ENCODE assay signal across 31 cellular contexts in genomic region chr12:51934080-51934479, GRCh38. TPM values are rescaled to one million over a fixed set of nuclear protein-coding genes. Genes with fewer than 3 reads are reported as not detected.
"Had no signal": no experiment of that assay in that cellular context is flagged by ENCODE, and none has a peak within 500 bp of the region (broad histone marks: within the 10 kb centered on the region; RNA-seq: fewer than 3 reads in every experiment).

No MANE protein-coding gene starts in this region.

- H3K4me1 Mint-ChIP-seq: activated CD4-positive, alpha-beta T cell treated with anti-CD3 and anti-CD28 coated beads for 36 hours; activated CD4-positive, alpha-beta T cell treated with anti-CD3 and anti-CD28 coated beads, Interleukin-2, amount 10 ng/mL, durations not matched to agents 24 days and 14 days; activated CD8-positive, alpha-beta memory T cell treated with anti-CD3 and anti-CD28 coated beads, Interleukin-2, amount 10 ng/mL, durations not matched to agents 7 days and 5 days; activated naive CD4-positive, alpha-beta T cell treated with anti-CD3 and anti-CD28 coated beads, Interleukin-2, amount 50 U/mL, for 24 hours; activated naive CD8-positive, alpha-beta T cell treated with anti-CD3 and anti-CD28 coated beads for 36 hours; activated naive CD8-positive, alpha-beta T cell treated with anti-CD3 and anti-CD28 coated beads, Interleukin-2, amount 50 U/mL, for 24 hours had no signal

- H3K27ac Mint-ChIP-seq: activated CD4-positive, alpha-beta memory T cell treated with anti-CD3 and anti-CD28 coated beads for 36 hours; activated CD4-positive, alpha-beta T cell treated with anti-CD3 and anti-CD28 coated beads for 36 hours; activated CD4-positive, alpha-beta T cell treated with anti-CD3 and anti-CD28 coated beads, Interleukin-2, amount 10 ng/mL, durations not matched to agents 24 days and 14 days; activated CD8-positive, alpha-beta memory T cell treated with anti-CD3 and anti-CD28 coated beads, Interleukin-2, amount 10 ng/mL, durations not matched to agents 7 days and 5 days; activated CD8-positive, alpha-beta T cell treated with anti-CD3 and anti-CD28 coated beads, Interleukin-2, amount 10 ng/mL, durations not matched to agents 7 days and 5 days; activated naive CD4-positive, alpha-beta T cell treated with anti-CD3 and anti-CD28 coated beads for 36 hours; activated naive CD4-positive, alpha-beta T cell treated with anti-CD3 and anti-CD28 coated beads, Interleukin-2, amount 50 U/mL, for 24 hours; activated naive CD8-positive, alpha-beta T cell treated with anti-CD3 and anti-CD28 coated beads for 36 hours; activated naive CD8-positive, alpha-beta T cell treated with anti-CD3 and anti-CD28 coated beads, Interleukin-2, amount 50 U/mL, for 24 hours; activated T-cell treated with anti-CD3 and anti-CD28 coated beads, Interleukin-2, amount 50 U/mL, for 24 hours; activated T-cell treated with anti-CD3 and anti-CD28 coated beads, Interleukin-2, amount 50 U/mL, for 72 hours; dendritic cell treated with granulocyte-macrophage colony-stimulating factor and Interleukin-4, amounts not matched to agents 40 ng/mL and 50 ng/mL, for 4 days had no signal

- H3K27me3 ChIP-seq: adrenal gland, body of pancreas, dorsolateral prefrontal cortex, foreskin keratinocyte, gastrocnemius medialis had no signal

- H3K36me3 Mint-ChIP-seq: activated CD4-positive, alpha-beta memory T cell treated with anti-CD3 and anti-CD28 coated beads for 36 hours; activated CD8-positive, alpha-beta memory T cell treated with anti-CD3 and anti-CD28 coated beads, Interleukin-2, amount 10 ng/mL, durations not matched to agents 7 days and 5 days; activated naive CD4-positive, alpha-beta T cell treated with anti-CD3 and anti-CD28 coated beads, Interleukin-2, amount 50 U/mL, for 24 hours; activated naive CD8-positive, alpha-beta T cell treated with anti-CD3 and anti-CD28 coated beads for 36 hours had no signal

- H3K9me3 Mint-ChIP-seq: activated CD4-positive, alpha-beta memory T cell treated with anti-CD3 and anti-CD28 coated beads for 36 hours; activated CD4-positive, alpha-beta T cell treated with anti-CD3 and anti-CD28 coated beads, Interleukin-2, amount 10 ng/mL, durations not matched to agents 24 days and 14 days; activated naive CD4-positive, alpha-beta T cell treated with anti-CD3 and anti-CD28 coated beads for 36 hours; activated naive CD4-positive, alpha-beta T cell treated with anti-CD3 and anti-CD28 coated beads, Interleukin-2, amount 50 U/mL, for 24 hours; activated naive CD8-positive, alpha-beta T cell treated with anti-CD3 and anti-CD28 coated beads for 36 hours; activated naive CD8-positive, alpha-beta T cell treated with anti-CD3 and anti-CD28 coated beads, Interleukin-2, amount 50 U/mL, for 24 hours; activated T-cell treated with anti-CD3 and anti-CD28 coated beads, Interleukin-2, amount 50 U/mL, for 24 hours; activated T-cell treated with anti-CD3 and anti-CD28 coated beads, Interleukin-2, amount 50 U/mL, for 72 hours; dendritic cell treated with granulocyte-macrophage colony-stimulating factor and Interleukin-4, amounts not matched to agents 40 ng/mL and 50 ng/mL, for 4 days had no signal

- ATAC-seq: activated CD4-positive, alpha-beta T cell treated with anti-CD3 and anti-CD28 coated beads for 36 hours; activated CD8-positive, alpha-beta memory T cell treated with anti-CD3 and anti-CD28 coated beads, Interleukin-2, amount 10 ng/mL, durations not matched to agents 7 days and 5 days; activated CD8-positive, alpha-beta T cell treated with anti-CD3 and anti-CD28 coated beads, Interleukin-2, amount 10 ng/mL, durations not matched to agents 7 days and 5 days; activated naive CD8-positive, alpha-beta T cell treated with anti-CD3 and anti-CD28 coated beads, Interleukin-2, amount 50 U/mL, for 24 hours; activated T-cell treated with anti-CD3 and anti-CD28 coated beads, Interleukin-2, amount 50 U/mL, for 72 hours; body of pancreas; foreskin keratinocyte; gastrocnemius medialis had no signal

- H3K4me3 Mint-ChIP-seq: activated CD4-positive, alpha-beta memory T cell treated with anti-CD3 and anti-CD28 coated beads for 36 hours; activated CD4-positive, alpha-beta T cell treated with anti-CD3 and anti-CD28 coated beads for 36 hours; activated CD4-positive, alpha-beta T cell treated with anti-CD3 and anti-CD28 coated beads, Interleukin-2, amount 10 ng/mL, durations not matched to agents 24 days and 14 days; activated CD8-positive, alpha-beta memory T cell treated with anti-CD3 and anti-CD28 coated beads, Interleukin-2, amount 10 ng/mL, durations not matched to agents 7 days and 5 days; activated CD8-positive, alpha-beta T cell treated with anti-CD3 and anti-CD28 coated beads, Interleukin-2, amount 10 ng/mL, durations not matched to agents 7 days and 5 days; activated naive CD4-positive, alpha-beta T cell treated with anti-CD3 and anti-CD28 coated beads for 36 hours; activated naive CD4-positive, alpha-beta T cell treated with anti-CD3 and anti-CD28 coated beads, Interleukin-2, amount 50 U/mL, for 24 hours; activated naive CD8-positive, alpha-beta T cell treated with anti-CD3 and anti-CD28 coated beads for 36 hours; activated naive CD8-positive, alpha-beta T cell treated with anti-CD3 and anti-CD28 coated beads, Interleukin-2, amount 50 U/mL, for 24 hours; activated T-cell treated with anti-CD3 and anti-CD28 coated beads, Interleukin-2, amount 50 U/mL, for 24 hours; activated T-cell treated with anti-CD3 and anti-CD28 coated beads, Interleukin-2, amount 50 U/mL, for 72 hours; dendritic cell treated with granulocyte-macrophage colony-stimulating factor and Interleukin-4, amounts not matched to agents 40 ng/mL and 50 ng/mL, for 4 days had no signal

- H3K36me3 ChIP-seq: adrenal gland, esophagus muscularis mucosa, gastrocnemius medialis had no signal

- H3K4me3 ChIP-seq: adrenal gland, body of pancreas, coronary artery, dorsolateral prefrontal cortex, esophagus muscularis mucosa, gastrocnemius medialis had no signal

- DNase-seq: activated CD4-positive, alpha-beta memory T cell treated with anti-CD3 and anti-CD28 coated beads for 36 hours; activated CD4-positive, alpha-beta T cell treated with anti-CD3 and anti-CD28 coated beads for 36 hours; activated CD4-positive, alpha-beta T cell treated with anti-CD3 and anti-CD28 coated beads, Interleukin-2, amount 10 ng/mL, durations not matched to agents 24 days and 14 days; activated CD4-positive, CD25-positive, alpha-beta regulatory T cell; activated CD4-positive, CD25-positive, alpha-beta regulatory T cell treated with anti-CD3 and anti-CD28 coated beads, Interleukin-2, amount 50 U/mL, for 72 hours; activated CD8-positive, alpha-beta memory T cell treated with anti-CD3 and anti-CD28 coated beads, Interleukin-2, amount 10 ng/mL, durations not matched to agents 7 days and 5 days; activated CD8-positive, alpha-beta memory T cell treated with anti-CD3 and anti-CD28 coated beads, Interleukin-2, amount 50 U/mL, for 4 hours; activated CD8-positive, alpha-beta T cell treated with anti-CD3 and anti-CD28 coated beads, Interleukin-2, amount 10 ng/mL, durations not matched to agents 7 days and 5 days; activated naive CD4-positive, alpha-beta T cell treated with anti-CD3 and anti-CD28 coated beads for 36 hours; activated naive CD8-positive, alpha-beta T cell treated with anti-CD3 and anti-CD28 coated beads for 36 hours; activated naive CD8-positive, alpha-beta T cell treated with anti-CD3 and anti-CD28 coated beads, Interleukin-2, amount 50 U/mL, for 24 hours; activated T-cell treated with anti-CD3 and anti-CD28 coated beads, Interleukin-2, amount 50 U/mL, for 24 hours; activated T-cell treated with anti-CD3 and anti-CD28 coated beads, Interleukin-2, amount 50 U/mL, for 72 hours; adrenal gland; amygdala; aorta; body of pancreas; central memory CD4-positive, alpha-beta T cell; effector memory CD4-positive, alpha-beta T cell; erythroblast; foreskin keratinocyte; gastrocnemius medialis; glutamatergic neuron; T-helper 2 cell had no signal

- H3K4me1 ChIP-seq: adrenal gland, foreskin keratinocyte, gastrocnemius medialis had no signal

- H3K27me3 Mint-ChIP-seq: activated naive CD4-positive, alpha-beta T cell treated with anti-CD3 and anti-CD28 coated beads, Interleukin-2, amount 50 U/mL, for 24 hours; activated naive CD8-positive, alpha-beta T cell treated with anti-CD3 and anti-CD28 coated beads for 36 hours; activated naive CD8-positive, alpha-beta T cell treated with anti-CD3 and anti-CD28 coated beads, Interleukin-2, amount 50 U/mL, for 24 hours; activated T-cell treated with anti-CD3 and anti-CD28 coated beads, Interleukin-2, amount 50 U/mL, for 24 hours had no signal

- H3K27ac ChIP-seq: adrenal gland, body of pancreas, coronary artery, dorsolateral prefrontal cortex, esophagus muscularis mucosa, foreskin keratinocyte, gastrocnemius medialis had no signal

- H3K9me3 ChIP-seq: adrenal gland, body of pancreas, esophagus muscularis mucosa, gastrocnemius medialis had no signal

RNA-seq across cellular contexts. Expression of gene ACVRL1, which starts 26.8 kb away (rescaled TPM):
- total RNA-seq: activated CD4-positive, alpha-beta memory T cell treated with anti-CD3 and anti-CD28 coated beads for 36 hours; activated CD4-positive, alpha-beta T cell treated with anti-CD3 and anti-CD28 coated beads for 36 hours; activated CD4-positive, alpha-beta T cell treated with anti-CD3 and anti-CD28 coated beads, Interleukin-2, amount 10 ng/mL, durations not matched to agents 24 days and 14 days; activated CD8-positive, alpha-beta memory T cell treated with anti-CD3 and anti-CD28 coated beads for 36 hours; activated CD8-positive, alpha-beta memory T cell treated with anti-CD3 and anti-CD28 coated beads, Interleukin-2, amount 10 ng/mL, durations not matched to agents 7 days and 5 days; activated CD8-positive, alpha-beta T cell treated with anti-CD3 and anti-CD28 coated beads, Interleukin-2, amount 10 ng/mL, durations not matched to agents 7 days and 5 days; activated naive CD4-positive, alpha-beta T cell treated with anti-CD3 and anti-CD28 coated beads for 36 hours; activated naive CD8-positive, alpha-beta T cell treated with anti-CD3 and anti-CD28 coated beads for 36 hours; activated T-cell treated with anti-CD3 and anti-CD28 coated beads, Interleukin-2, amount 50 U/mL, for 72 hours; foreskin keratinocyte; T-helper 1 cell treated with Interleukin-12 subunit alpha and Interleukin-12 subunit beta and Interleukin-4 antibody, amounts not matched to agents 30 ng/mL and 1 ng/mL, for 36 hours had no signal

RNA-seq across cellular contexts. Expression of gene ANKRD33, which starts 46.2 kb away (rescaled TPM):
- total RNA-seq: activated CD4-positive, alpha-beta memory T cell treated with anti-CD3 and anti-CD28 coated beads for 36 hours; activated CD4-positive, alpha-beta T cell treated with anti-CD3 and anti-CD28 coated beads for 36 hours; activated CD4-positive, alpha-beta T cell treated with anti-CD3 and anti-CD28 coated beads, Interleukin-2, amount 10 ng/mL, durations not matched to agents 24 days and 14 days; activated CD8-positive, alpha-beta memory T cell treated with anti-CD3 and anti-CD28 coated beads for 36 hours; activated CD8-positive, alpha-beta memory T cell treated with anti-CD3 and anti-CD28 coated beads, Interleukin-2, amount 10 ng/mL, durations not matched to agents 7 days and 5 days; activated CD8-positive, alpha-beta T cell treated with anti-CD3 and anti-CD28 coated beads, Interleukin-2, amount 10 ng/mL, durations not matched to agents 7 days and 5 days; activated naive CD4-positive, alpha-beta T cell treated with anti-CD3 and anti-CD28 coated beads for 36 hours; activated naive CD8-positive, alpha-beta T cell treated with anti-CD3 and anti-CD28 coated beads for 36 hours; activated T-cell treated with anti-CD3 and anti-CD28 coated beads, Interleukin-2, amount 50 U/mL, for 72 hours; body of pancreas; esophagus muscularis mucosa; foreskin keratinocyte; gastrocnemius medialis; T-helper 1 cell treated with Interleukin-12 subunit alpha and Interleukin-12 subunit beta and Interleukin-4 antibody, amounts not matched to agents 30 ng/mL and 1 ng/mL, for 36 hours had no signal
- polyA plus RNA-seq: aorta, foreskin keratinocyte had no signal
